Comparison of ENCODE assay signal across 1 cellular context in the genomic region with DNA sequence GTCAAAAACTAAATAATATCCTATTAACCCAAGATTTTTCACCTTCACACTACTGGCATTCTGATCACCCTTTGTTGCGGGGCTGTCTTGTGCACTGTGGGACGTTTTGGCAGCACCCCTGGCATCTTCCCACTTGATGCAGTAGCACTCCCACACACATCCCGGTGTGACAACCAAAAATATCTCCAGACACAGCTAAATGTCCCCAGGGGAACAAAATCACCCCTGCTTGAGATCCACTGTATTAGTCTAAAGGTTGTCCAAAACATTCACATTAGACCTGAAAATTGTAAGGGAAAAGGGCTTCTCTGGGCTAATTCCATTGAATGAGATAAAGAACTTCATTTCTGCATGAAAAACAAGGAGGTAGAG.
TF ChIP-seq lines count a peak whose summit lies in the region.

No MANE protein-coding gene starts in this region.

TF ChIP-seq in GM12878, 131 proteins besides CTCF, POLR2A, EP300 and RAD21:
- TF ChIP-seq, protein P1, sequence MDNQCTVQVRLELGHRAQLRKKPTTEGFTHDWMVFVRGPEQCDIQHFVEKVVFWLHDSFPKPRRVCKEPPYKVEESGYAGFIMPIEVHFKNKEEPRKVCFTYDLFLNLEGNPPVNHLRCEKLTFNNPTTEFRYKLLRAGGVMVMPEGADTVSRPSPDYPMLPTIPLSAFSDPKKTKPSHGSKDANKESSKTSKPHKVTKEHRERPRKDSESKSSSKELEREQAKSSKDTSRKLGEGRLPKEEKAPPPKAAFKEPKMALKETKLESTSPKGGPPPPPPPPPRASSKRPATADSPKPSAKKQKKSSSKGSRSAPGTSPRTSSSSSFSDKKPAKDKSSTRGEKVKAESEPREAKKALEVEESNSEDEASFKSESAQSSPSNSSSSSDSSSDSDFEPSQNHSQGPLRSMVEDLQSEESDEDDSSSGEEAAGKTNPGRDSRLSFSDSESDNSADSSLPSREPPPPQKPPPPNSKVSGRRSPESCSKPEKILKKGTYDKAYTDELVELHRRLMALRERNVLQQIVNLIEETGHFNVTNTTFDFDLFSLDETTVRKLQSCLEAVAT (IDR thresholded peaks at IDR 0.05), result no peak
- TF ChIP-seq, protein P2, sequence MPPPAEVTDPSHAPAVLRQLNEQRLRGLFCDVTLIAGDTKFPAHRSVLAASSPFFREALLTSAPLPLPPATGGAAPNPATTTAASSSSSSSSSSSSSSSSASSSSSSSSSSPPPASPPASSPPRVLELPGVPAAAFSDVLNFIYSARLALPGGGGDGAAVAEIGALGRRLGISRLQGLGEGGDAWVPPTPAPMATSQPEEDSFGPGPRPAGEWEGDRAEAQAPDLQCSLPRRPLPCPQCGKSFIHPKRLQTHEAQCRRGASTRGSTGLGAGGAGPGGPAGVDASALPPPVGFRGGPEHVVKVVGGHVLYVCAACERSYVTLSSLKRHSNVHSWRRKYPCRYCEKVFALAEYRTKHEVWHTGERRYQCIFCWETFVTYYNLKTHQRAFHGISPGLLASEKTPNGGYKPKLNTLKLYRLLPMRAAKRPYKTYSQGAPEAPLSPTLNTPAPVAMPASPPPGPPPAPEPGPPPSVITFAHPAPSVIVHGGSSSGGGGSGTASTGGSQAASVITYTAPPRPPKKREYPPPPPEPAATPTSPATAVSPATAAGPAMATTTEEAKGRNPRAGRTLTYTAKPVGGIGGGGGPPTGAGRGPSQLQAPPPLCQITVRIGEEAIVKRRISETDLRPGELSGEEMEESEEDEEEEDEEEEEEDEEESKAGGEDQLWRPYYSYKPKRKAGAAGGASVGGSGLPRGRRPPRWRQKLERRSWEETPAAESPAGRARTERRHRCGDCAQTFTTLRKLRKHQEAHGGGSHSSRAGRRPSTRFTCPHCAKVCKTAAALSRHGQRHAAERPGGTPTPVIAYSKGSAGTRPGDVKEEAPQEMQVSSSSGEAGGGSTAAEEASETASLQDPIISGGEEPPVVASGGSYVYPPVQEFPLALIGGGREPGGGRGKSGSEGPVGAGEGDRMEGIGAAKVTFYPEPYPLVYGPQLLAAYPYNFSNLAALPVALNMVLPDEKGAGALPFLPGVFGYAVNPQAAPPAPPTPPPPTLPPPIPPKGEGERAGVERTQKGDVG (CRISPR knock-in tag; IDR thresholded peaks at IDR 0.05), result no peak
- TF ChIP-seq SMARCA5 (IDR thresholded peaks at IDR 0.05) (no peak), NFIC (IDR thresholded peaks at IDR 0.05; ENCODE audit: low read depth, low read length) (no peak), CHD2 (IDR thresholded peaks at IDR 0.05; ENCODE audit: borderline replicate concordance, low read depth, low read length) (no peak), TBL1XR1 (IDR thresholded peaks at IDR 0.05; ENCODE audit: low read depth, low read length) (no peak)
